In genomic region chr6:18102783-18103509, GRCh38 we compare ENCODE assay signal across 20 cellular contexts.
"Had no signal": no experiment of that assay in that cellular context is flagged by ENCODE, and none has a peak within 500 bp of the region (broad histone marks: within the 10 kb centered on the region; RNA-seq: fewer than 3 reads in every experiment).

No MANE protein-coding gene starts in this region.

- H3K4me1 ChIP-seq: body of pancreas, parathyroid adenoma had no signal

- FAIRE-seq: TTC549 had no signal

- DNase-seq: activated CD4-positive, alpha-beta memory T cell treated with anti-CD3 and anti-CD28 coated beads, Interleukin-2, amount 10 ng/mL, durations not matched to agents 7 days and 5 days; activated CD4-positive, alpha-beta T cell treated with anti-CD3 and anti-CD28 coated beads, Interleukin-2, amount 10 ng/mL, durations not matched to agents 24 days and 14 days; activated effector memory CD4-positive, alpha-beta T cell treated with anti-CD3 and anti-CD28 coated beads, Interleukin-2, amount 50 U/mL, for 16 hours; activated naive CD4-positive, alpha-beta T cell treated with anti-CD3 and anti-CD28 coated beads, Interleukin-2, amount 10 ng/mL, durations not matched to agents 7 days and 5 days; activated T-cell treated with anti-CD3 and anti-CD28 coated beads, Interleukin-2, amount 50 U/mL, for 72 hours; body of pancreas; dermis blood vessel endothelial cell; effector CD8-positive, alpha-beta T cell; erythroblast; foreskin fibroblast; naive B cell; nucleus accumbens; stimulated activated CD4-positive, alpha-beta T cell treated with anti-CD3 and anti-CD28 coated beads, Interleukin-4, amount 100 ng/mL, for 4 hours; substantia nigra; T-helper 1 cell; thyroid gland had no signal

- H3K27ac ChIP-seq: body of pancreas, cardiac muscle cell, parathyroid adenoma, thyroid gland had no signal

- H3K4me3 ChIP-seq: body of pancreas, cardiac muscle cell, thyroid gland had no signal

- ATAC-seq: activated T-cell treated with anti-CD3 and anti-CD28 coated beads, Interleukin-2, amount 50 U/mL, for 72 hours; body of pancreas; sciatic nerve had no signal

- H3K27me3 ChIP-seq: body of pancreas, cardiac muscle cell, thyroid gland had no signal

- H3K9me3 ChIP-seq: body of pancreas, thyroid gland had no signal

- H3K36me3 ChIP-seq: cardiac muscle cell, thyroid gland had no signal
